8 cellular contexts compared by ENCODE assay signal in the genomic region with DNA sequence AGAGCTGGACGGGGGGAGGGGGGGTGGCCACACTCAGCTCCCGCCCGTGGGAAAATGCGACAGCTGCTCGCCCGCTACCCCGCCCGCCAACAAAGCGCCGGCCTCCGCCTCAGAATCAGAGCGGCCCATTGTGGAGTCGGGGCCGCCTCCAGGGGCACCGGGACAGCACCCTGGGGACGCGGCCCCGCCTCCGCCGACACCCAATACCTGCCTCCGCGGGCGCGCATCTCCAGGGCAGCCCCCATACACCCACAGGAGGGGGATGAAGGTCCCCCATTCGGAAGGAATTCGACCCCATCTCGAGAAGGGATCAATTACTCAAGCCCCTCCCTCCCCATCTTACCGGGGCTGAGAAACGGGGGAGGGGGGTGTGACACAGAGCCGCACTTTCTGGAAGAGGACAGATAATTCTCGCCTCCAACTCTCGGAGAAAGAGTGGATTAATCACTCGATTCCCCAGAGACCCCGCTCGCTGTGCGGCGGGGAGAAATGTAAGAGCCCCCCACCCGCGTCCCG. TPM values are rescaled to one million over a fixed set of nuclear protein-coding genes. Genes with fewer than 3 reads are reported as not detected.
A peak's percentile ranks its signal among the peaks of the same experiment; 100 is the strongest.
DNase-seq lines count a peak whose midpoint lies in the region; ATAC-seq and TF ChIP-seq lines count a peak whose summit lies in the region.

No MANE protein-coding gene starts in this region.

- no peaks in the 10 kb centered on the region for H3K9me3 ChIP-seq in gastroesophageal sphincter
- H3K9me3 ChIP-seq in neuron (ENCODE audit: low read length), result no peaks in the 10 kb centered on the region
- H3K9me3 ChIP-seq in upper lobe of left lung, result no peaks in the 10 kb centered on the region

- H3K27ac ChIP-seq in gastroesophageal sphincter (peak overlapping the region; percentile 3 to 100 (median 96)), upper lobe of left lung (peak overlapping the region; percentile 94 to 99 (median 98))

- TF ChIP-seq POLR2A in gastroesophageal sphincter (IDR thresholded peaks at IDR 0.05) (no peak), upper lobe of left lung (IDR thresholded peaks at IDR 0.05) (peak in 2 of 4 donors; percentile 19 to 41)

- TF ChIP-seq CTCF in gastroesophageal sphincter (IDR thresholded peaks at IDR 0.05) (peak in 1 of 4 experiments; percentile 9), upper lobe of left lung (IDR thresholded peaks at IDR 0.05) (peak in 1 of 6 experiments; percentile 16)

- H3K4me3 ChIP-seq in gastroesophageal sphincter (peak overlapping the region; percentile 92 to 98), neuron (ENCODE audit: low read length) (peak overlapping the region; percentile 69), upper lobe of left lung (peak overlapping the region; percentile 87 to 97 (median 94))

- peaks cover 0 to 88% (median 48%) of the 10 kb centered on the region in 3 donors for H3K4me1 ChIP-seq in gastroesophageal sphincter
- peaks cover 52% of the 10 kb centered on the region for H3K4me1 ChIP-seq in neuron (ENCODE audit: insufficient read depth, low read length)
- H3K4me1 ChIP-seq in upper lobe of left lung, result peaks cover 58 to 72% (median 66%) of the 10 kb centered on the region in 4 donors

- H3K36me3 ChIP-seq in gastroesophageal sphincter (peaks cover 0 to 24% of the 10 kb centered on the region in 2 donors), neuron (ENCODE audit: insufficient read depth, low read length) (peaks cover 12% of the 10 kb centered on the region), upper lobe of left lung (peaks cover 0 to 29% (median 17%) of the 10 kb centered on the region in 4 donors)

- WGBS in gastroesophageal sphincter (ENCODE audit: low coverage in 1 of 2), 2 donors, result 0 to 2% methylated on average over 2 to 9 of the region's 40 CpGs
- 0% methylated on average over 4 to 16 of the region's 40 CpGs for WGBS in upper lobe of left lung, 2 donors

- no peak overlapping the region for H2AFZ ChIP-seq in neuron (ENCODE audit: low read depth, low read length)

- no peaks in the 10 kb centered on the region for H3K27me3 ChIP-seq in gastroesophageal sphincter
- H3K27me3 ChIP-seq in neuron (ENCODE audit: insufficient read depth, low read length), result no peaks in the 10 kb centered on the region
- no peaks in the 10 kb centered on the region for H3K27me3 ChIP-seq in upper lobe of left lung

- TF ChIP-seq EP300 in gastroesophageal sphincter (IDR thresholded peaks at IDR 0.05) (no peak), upper lobe of left lung (IDR thresholded peaks at IDR 0.05) (no peak)

- DNase-seq in DMS79 treated with DMSO at 0.1 percent for 48 hours (lab: John Stamatoyannopoulos, UW), result peak; percentile 33
- DNase-seq in NCI-H82 (lab: John Stamatoyannopoulos, UW), result peak; percentile 59
- DNase-seq in activated effector memory CD4-positive, alpha-beta T cell treated with anti-CD3 and anti-CD28 coated beads, Interleukin-2, amount 50 U/mL, for 16 hours, result peak; percentile 87
- DNase-seq in upper lobe of left lung, result peak; percentile 85 to 92
- no peak for DNase-seq in SW 1271 (lab: John Stamatoyannopoulos, UW)

- ATAC-seq in gastroesophageal sphincter (no peak), upper lobe of left lung (ENCODE audit: low FRiP score in 2 of 2) (no peak), HG03108 (IDR thresholded peaks at IDR 0.05; ENCODE audit: unreplicated experiment) (no peak)

RNA-seq across cellular contexts. Expression of a gene that starts 1.2 kb away (rescaled TPM):
- total RNA-seq in gastroesophageal sphincter (10 to 100 TPM; 31.1 to 72.1 (median 44.0) TPM), upper lobe of left lung (100 to 1,000 TPM in 4 of 6 donors, 10 to 100 TPM in 2; 49.6 to 175 (median 110) TPM)

Comparison
In these comparisons a context has a peak if more than half of its experiments do, and no peak if none do; other contexts are left out.
1. DNase-seq: peak in DMS79 treated with DMSO at 0.1 percent for 48 hours (single experiment), NCI-H82 (single experiment), activated effector memory CD4-positive, alpha-beta T cell treated with anti-CD3 and anti-CD28 coated beads, Interleukin-2, amount 50 U/mL, for 16 hours (single experiment) and upper lobe of left lung (2 of 2); none in SW 1271 (0 of 2).
2. Peak in every context shown above with its lines, with median percentiles within 50 percentile points of each other: H3K4me3 ChIP-seq.